2 cellular contexts compared by ENCODE assay signal in genomic region chr19:15538774-15539173, GRCh38.
TF ChIP-seq lines count a peak whose summit lies in the region.

No MANE protein-coding gene starts in this region.

TF ChIP-seq in GM12878, 131 proteins besides CTCF, POLR2A, EP300 and RAD21:
- TF ChIP-seq REST (IDR thresholded peaks at IDR 0.05; ENCODE audit: low read depth, low read length), result peak; percentile 86
- TF ChIP-seq ASH2L (IDR thresholded peaks at IDR 0.05; ENCODE audit: borderline replicate concordance, low read depth), result no peak
TF ChIP-seq in GM12878: peak in this region for 1.

TF ChIP-seq in HEK293T, 16 proteins besides CTCF, POLR2A, EP300 and RAD21:
- TF ChIP-seq FOXM1 (IDR thresholded peaks at IDR 0.05; ENCODE audit: borderline replicate concordance) (no peak), L3MBTL2 (conservative IDR thresholded peaks at IDR 0.05) (no peak)
